1 cellular context compared by ENCODE assay signal in the genomic region with DNA sequence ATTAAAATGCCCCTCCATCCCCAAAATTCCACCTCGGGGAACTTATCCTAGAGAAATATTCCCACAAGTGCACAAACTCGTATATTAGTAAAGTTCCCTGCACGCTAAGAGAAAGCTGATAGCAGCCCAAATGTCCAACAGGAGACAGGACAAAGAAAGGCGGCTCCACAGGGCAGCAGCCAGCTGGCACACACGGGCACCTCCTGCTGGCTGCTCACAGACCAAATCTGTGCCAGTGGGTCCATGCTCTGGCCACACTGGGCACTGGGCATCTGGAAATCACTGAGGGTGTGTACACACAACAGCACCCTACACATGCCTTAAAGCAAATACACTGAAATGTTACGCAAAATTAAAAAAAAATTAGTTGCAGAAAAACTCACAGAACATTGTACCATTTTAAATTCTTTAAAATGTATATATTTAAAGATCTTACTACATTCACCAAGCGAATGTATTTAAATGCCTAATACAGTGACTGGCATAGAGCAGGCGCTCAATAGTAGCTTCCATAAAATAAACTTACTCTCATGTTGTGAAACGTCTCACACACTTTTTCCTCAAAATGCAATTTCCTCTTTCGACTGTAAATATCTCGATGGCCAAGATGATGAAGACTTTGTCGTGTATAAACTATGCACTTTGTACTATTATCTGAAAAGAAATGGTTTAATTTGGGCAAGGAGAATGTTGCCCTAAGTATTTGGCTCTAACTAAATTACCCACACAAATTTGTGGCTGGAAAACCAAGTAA.
TF ChIP-seq lines count a peak whose summit lies in the region.

No MANE protein-coding gene starts in this region.

TF ChIP-seq in HCT116, 20 proteins besides CTCF, POLR2A, EP300 and RAD21 (continued from another document):
- TF ChIP-seq, protein P1, sequence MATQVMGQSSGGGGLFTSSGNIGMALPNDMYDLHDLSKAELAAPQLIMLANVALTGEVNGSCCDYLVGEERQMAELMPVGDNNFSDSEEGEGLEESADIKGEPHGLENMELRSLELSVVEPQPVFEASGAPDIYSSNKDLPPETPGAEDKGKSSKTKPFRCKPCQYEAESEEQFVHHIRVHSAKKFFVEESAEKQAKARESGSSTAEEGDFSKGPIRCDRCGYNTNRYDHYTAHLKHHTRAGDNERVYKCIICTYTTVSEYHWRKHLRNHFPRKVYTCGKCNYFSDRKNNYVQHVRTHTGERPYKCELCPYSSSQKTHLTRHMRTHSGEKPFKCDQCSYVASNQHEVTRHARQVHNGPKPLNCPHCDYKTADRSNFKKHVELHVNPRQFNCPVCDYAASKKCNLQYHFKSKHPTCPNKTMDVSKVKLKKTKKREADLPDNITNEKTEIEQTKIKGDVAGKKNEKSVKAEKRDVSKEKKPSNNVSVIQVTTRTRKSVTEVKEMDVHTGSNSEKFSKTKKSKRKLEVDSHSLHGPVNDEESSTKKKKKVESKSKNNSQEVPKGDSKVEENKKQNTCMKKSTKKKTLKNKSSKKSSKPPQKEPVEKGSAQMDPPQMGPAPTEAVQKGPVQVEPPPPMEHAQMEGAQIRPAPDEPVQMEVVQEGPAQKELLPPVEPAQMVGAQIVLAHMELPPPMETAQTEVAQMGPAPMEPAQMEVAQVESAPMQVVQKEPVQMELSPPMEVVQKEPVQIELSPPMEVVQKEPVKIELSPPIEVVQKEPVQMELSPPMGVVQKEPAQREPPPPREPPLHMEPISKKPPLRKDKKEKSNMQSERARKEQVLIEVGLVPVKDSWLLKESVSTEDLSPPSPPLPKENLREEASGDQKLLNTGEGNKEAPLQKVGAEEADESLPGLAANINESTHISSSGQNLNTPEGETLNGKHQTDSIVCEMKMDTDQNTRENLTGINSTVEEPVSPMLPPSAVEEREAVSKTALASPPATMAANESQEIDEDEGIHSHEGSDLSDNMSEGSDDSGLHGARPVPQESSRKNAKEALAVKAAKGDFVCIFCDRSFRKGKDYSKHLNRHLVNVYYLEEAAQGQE (IDR thresholded peaks at IDR 0.05; ENCODE audit: low read depth): no peak
- TF ChIP-seq SIN3A (IDR thresholded peaks at IDR 0.05; ENCODE audit: low read depth): no peak
